ENCODE assay signal across 8 cellular contexts in the genomic region with DNA sequence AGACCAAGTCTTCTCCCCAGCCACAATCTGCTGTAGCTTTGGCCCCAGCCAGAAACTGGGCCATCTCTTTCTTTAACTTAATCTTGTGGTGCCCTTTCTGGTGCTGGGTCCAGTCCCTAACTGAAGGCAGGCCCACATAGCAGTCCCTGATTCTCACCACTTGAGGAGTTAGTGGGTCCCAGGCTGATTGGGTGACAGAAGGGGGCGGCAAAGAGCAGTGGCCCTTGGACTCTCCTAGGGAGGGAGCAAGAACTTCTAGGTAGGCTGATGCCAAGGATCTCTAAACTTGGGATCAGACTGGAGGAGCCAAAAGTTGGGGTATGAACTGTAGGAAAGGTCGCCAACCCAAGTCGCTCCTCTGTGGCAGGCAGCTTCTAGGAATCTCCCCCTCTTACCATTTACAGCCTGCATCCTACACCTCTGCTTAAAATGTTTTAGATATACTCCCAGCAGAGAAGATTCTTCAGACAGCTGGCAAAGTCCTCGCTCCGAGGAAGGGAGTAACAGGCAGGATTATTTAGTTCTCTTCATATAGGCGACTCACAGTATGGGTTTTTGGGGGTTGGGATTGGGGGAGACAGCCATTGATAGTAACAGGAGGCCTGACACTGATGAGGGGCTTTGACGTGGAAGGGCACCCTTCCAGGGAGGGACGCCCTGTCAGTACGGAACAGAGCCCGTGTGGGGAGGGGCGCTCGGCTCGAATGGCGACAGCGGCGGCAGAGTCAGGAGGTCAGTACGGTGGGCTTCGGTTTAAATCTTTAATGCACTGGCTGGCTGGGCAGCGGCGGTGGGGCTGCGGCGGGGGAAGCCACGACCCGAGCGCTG. TPM values are rescaled to one million over a fixed set of nuclear protein-coding genes. Genes with fewer than 3 reads are reported as not detected.
DNase-seq lines count a peak whose midpoint lies in the region; ATAC-seq and TF ChIP-seq lines count a peak whose summit lies in the region.

No MANE protein-coding gene starts in this region.

- H3K9me3 ChIP-seq in SJSA1 (replicated peaks) (no peaks in the 10 kb centered on the region), tibial artery (no peaks in the 10 kb centered on the region)

- H3K4me3 ChIP-seq in AG09309 (ENCODE audit: control insufficient read depth, low read depth, low read length): peak overlapping the region; percentile 70
- peak overlapping the region; percentile 21; the same call in 1 of the 2 replicates for H3K4me3 ChIP-seq in SJSA1
- peak overlapping the region; percentile 67 to 85 for H3K4me3 ChIP-seq in tibial artery

- peaks cover 4% of the 10 kb centered on the region for H3K4me1 Mint-ChIP-seq in glutamatergic neuron (ENCODE audit: low read depth, unreplicated experiment)

- ATAC-seq in GM18861 (IDR thresholded peaks at IDR 0.05; ENCODE audit: unreplicated experiment) (peak; percentile 36), HG03521 (IDR thresholded peaks at IDR 0.05; ENCODE audit: unreplicated experiment) (peak; percentile 48), omental fat pad (ENCODE audit: low FRiP score) (peak; percentile 49)
- peak; percentile 60 to 66 for ATAC-seq in activated naive CD4-positive, alpha-beta T cell treated with anti-CD3 and anti-CD28 coated beads, Interleukin-2, amount 50 U/mL, for 72 hours

- TF ChIP-seq CTCF in AG09309 (IDR thresholded peaks at IDR 0.05; ENCODE audit: control insufficient read depth, insufficient read depth, low read depth, low read length, missing control alignments) (peak; percentile 99), glutamatergic neuron (IDR thresholded peaks at IDR 0.05; ENCODE audit: partially characterized antibody, unreplicated experiment) (peak; percentile 52), omental fat pad (IDR thresholded peaks at IDR 0.05) (peak in 2 of 3 donors; percentile 51 to 67), tibial artery (IDR thresholded peaks at IDR 0.05) (peak; percentile 84 to 90)

- intact Hi-C loops in tibial artery (cut with DNase I; ENCODE audit: low total_unique reads): no loop called here

- peak overlapping the region in 1 of 2 donors; percentile 81 for H3K27ac Mint-ChIP-seq in activated naive CD4-positive, alpha-beta T cell treated with anti-CD3 and anti-CD28 coated beads, Interleukin-2, amount 50 U/mL, for 72 hours
- peak overlapping the region; percentile 88 for H3K27ac Mint-ChIP-seq in glutamatergic neuron (ENCODE audit: unreplicated experiment)

- peaks cover 4% of the 10 kb centered on the region; the same call in 1 of the 2 replicates for H3K4me1 ChIP-seq in SJSA1 (replicated peaks)
- peaks cover 0 to 31% (median 18%) of the 10 kb centered on the region in 4 donors for H3K4me1 ChIP-seq in tibial artery

- H3K27me3 Mint-ChIP-seq in glutamatergic neuron (ENCODE audit: unreplicated experiment): peaks cover 7% of the 10 kb centered on the region

- no peak overlapping the region for H3K27ac ChIP-seq in SJSA1
- H3K27ac ChIP-seq in tibial artery: peak overlapping the region; percentile 96 to 98

- H3K36me3 ChIP-seq in SJSA1: no peaks in the 10 kb centered on the region
- H3K36me3 ChIP-seq in tibial artery: peaks cover 14 to 58% (median 27%) of the 10 kb centered on the region in 3 donors

- peaks cover 8 to 13% of the 10 kb centered on the region in 2 donors for H3K36me3 Mint-ChIP-seq in activated naive CD4-positive, alpha-beta T cell treated with anti-CD3 and anti-CD28 coated beads, Interleukin-2, amount 50 U/mL, for 72 hours
- H3K36me3 Mint-ChIP-seq in glutamatergic neuron (ENCODE audit: unreplicated experiment): peaks cover 6% of the 10 kb centered on the region

- peak overlapping the region; percentile 94 for H3K4me3 Mint-ChIP-seq in glutamatergic neuron (ENCODE audit: unreplicated experiment)

- H3K27me3 ChIP-seq in SJSA1 (replicated peaks): no peaks in the 10 kb centered on the region
- H3K27me3 ChIP-seq in tibial artery: no peaks in the 10 kb centered on the region

- peak; percentile 37 for DNase-seq in AG09309 (ENCODE audit: low read depth)
- DNase-seq in SJSA1 (ENCODE audit: low read depth in 1 of 2, low spot score in 2 of 2): peak; percentile 29 to 50
- DNase-seq in activated naive CD4-positive, alpha-beta T cell treated with anti-CD3 and anti-CD28 coated beads, Interleukin-2, amount 50 U/mL, for 72 hours (ENCODE audit: low spot score in 2 of 2): peak; percentile 65 to 84
- DNase-seq in glutamatergic neuron: peak; percentile 83
- peak; percentile 84 for DNase-seq in omental fat pad (ENCODE audit: low spot score)
- DNase-seq in tibial artery: peak; percentile 90 to 91

- H3K9me3 Mint-ChIP-seq in activated naive CD4-positive, alpha-beta T cell treated with anti-CD3 and anti-CD28 coated beads, Interleukin-2, amount 50 U/mL, for 72 hours: peaks cover 5 to 7% of the 10 kb centered on the region in 2 donors
- peaks cover 10% of the 10 kb centered on the region for H3K9me3 Mint-ChIP-seq in glutamatergic neuron (ENCODE audit: unreplicated experiment)

RNA-seq across cellular contexts. Expression of a gene that starts 2.0 kb away (rescaled TPM):
- total RNA-seq in SJSA1 (2014; rRNA removed; shearing (Covaris generic)): not detected in 2 replicates
- total RNA-seq in activated naive CD4-positive, alpha-beta T cell treated with anti-CD3 and anti-CD28 coated beads, Interleukin-2, amount 50 U/mL, for 72 hours: under 1 TPM in 1 of 2 donors, not detected in 1; 0.64 TPM
- 1.7 TPM for total RNA-seq in glutamatergic neuron (ENCODE audit: unreplicated experiment)
- not detected for total RNA-seq in omental fat pad

RNA-seq across cellular contexts. Expression of a gene that starts 12.5 kb away (rescaled TPM):
- total RNA-seq in SJSA1 (2014; rRNA removed; shearing (Covaris generic)): 16.4 and 34.4 TPM in 2 replicates
- total RNA-seq in activated naive CD4-positive, alpha-beta T cell treated with anti-CD3 and anti-CD28 coated beads, Interleukin-2, amount 50 U/mL, for 72 hours: 10 to 100 TPM; 41.8 to 44.2 TPM
- 28.8 TPM for total RNA-seq in glutamatergic neuron (ENCODE audit: unreplicated experiment)
- 10 to 100 TPM; 13.3 to 49.3 (median 23.1) TPM for total RNA-seq in omental fat pad

RNA-seq across cellular contexts. Expression of a gene that starts 18.0 kb away (rescaled TPM):
- 7.7 and 9.0 TPM in 2 replicates for total RNA-seq in SJSA1 (2014; rRNA removed; shearing (Covaris generic))
- total RNA-seq in activated naive CD4-positive, alpha-beta T cell treated with anti-CD3 and anti-CD28 coated beads, Interleukin-2, amount 50 U/mL, for 72 hours: 100 to 1,000 TPM in 1 of 2 donors, 10 to 100 TPM in 1; 63.5 to 104 TPM
- total RNA-seq in glutamatergic neuron (ENCODE audit: unreplicated experiment) (57.5 TPM), omental fat pad (10 to 100 TPM; 17.2 to 53.3 (median 32.7) TPM)

RNA-seq across cellular contexts. Expression of a gene that starts 26.6 kb away (rescaled TPM):
- total RNA-seq in SJSA1 (2014; rRNA removed; shearing (Covaris generic)): not detected in 2 replicates
- total RNA-seq in activated naive CD4-positive, alpha-beta T cell treated with anti-CD3 and anti-CD28 coated beads, Interleukin-2, amount 50 U/mL, for 72 hours: not detected
- not detected for total RNA-seq in glutamatergic neuron (ENCODE audit: unreplicated experiment)
- not detected for total RNA-seq in omental fat pad

RNA-seq across cellular contexts. Expression of a gene that starts 26.9 kb away (rescaled TPM):
- 31.9 and 38.6 TPM in 2 replicates for total RNA-seq in SJSA1 (2014; rRNA removed; shearing (Covaris generic))
- 10 to 100 TPM; 41.9 to 63.6 TPM for total RNA-seq in activated naive CD4-positive, alpha-beta T cell treated with anti-CD3 and anti-CD28 coated beads, Interleukin-2, amount 50 U/mL, for 72 hours
- total RNA-seq in glutamatergic neuron (ENCODE audit: unreplicated experiment) (44.4 TPM), omental fat pad (10 to 100 TPM; 72.9 to 88.6 (median 73.2) TPM)

Comparison
In these comparisons a context has a peak if more than half of its experiments do, and no peak if none do; other contexts are left out.
1. DNase-seq: peak in every context shown above with its lines; median percentile 90 in tibial artery; 84 in omental fat pad; 83 in glutamatergic neuron; 74 in activated naive CD4-positive, alpha-beta T cell treated with anti-CD3 and anti-CD28 coated beads, Interleukin-2, amount 50 U/mL, for 72 hours; 40 in SJSA1; 37 in AG09309.
2. H3K4me3 ChIP-seq: peak in every context shown above with its lines; median percentile 76 in tibial artery; 70 in AG09309; 21 in SJSA1.